In the genomic region with DNA sequence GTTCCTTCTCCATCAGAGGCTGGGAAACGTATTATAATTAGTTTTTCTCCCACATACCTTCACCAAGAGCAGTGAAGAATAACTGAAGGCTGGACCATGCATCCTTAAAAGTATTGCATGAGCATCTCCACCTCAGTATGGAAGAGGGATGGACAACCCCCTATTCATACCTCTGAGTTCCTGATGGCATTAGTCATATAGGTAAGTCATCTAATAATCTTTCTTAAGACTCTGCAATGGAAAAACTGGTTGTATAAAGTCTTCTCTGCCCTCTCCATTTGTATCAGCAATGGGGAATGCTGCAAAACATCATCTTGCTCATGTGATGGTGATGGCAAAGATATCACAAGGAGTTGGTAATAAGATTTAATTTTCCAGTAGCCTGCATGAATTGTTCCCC, we compare ENCODE assay signal across 30 cellular contexts.
"Had no signal": no experiment of that assay in that cellular context is flagged by ENCODE, and none has a peak within 500 bp of the region (broad histone marks: within the 10 kb centered on the region; RNA-seq: fewer than 3 reads in every experiment).

No MANE protein-coding gene starts in this region.

- ATAC-seq: activated CD4-positive, alpha-beta T cell treated with anti-CD3 and anti-CD28 coated beads for 36 hours; activated CD8-positive, alpha-beta memory T cell treated with anti-CD3 and anti-CD28 coated beads, Interleukin-2, amount 10 ng/mL, durations not matched to agents 7 days and 5 days; activated CD8-positive, alpha-beta T cell treated with anti-CD3 and anti-CD28 coated beads, Interleukin-2, amount 10 ng/mL, durations not matched to agents 7 days and 5 days; activated T-helper 17 cell treated with anti-CD3 and anti-CD28 coated beads, Interleukin-2, amount 50 U/mL, for 72 hours; naive thymus-derived CD4-positive, alpha-beta T cell; pancreas; sciatic nerve; stimulated activated effector memory CD8-positive, alpha-beta T cell treated with anti-CD3 and anti-CD28 coated beads, Interleukin-12 subunit alpha, Interleukin-12 subunit beta, amount 100 ng/mL, for 72 hours had no signal

- H3K4me3 ChIP-seq: breast epithelium, pancreas, prostate gland, skin epidermis, suprapubic skin, tibial artery had no signal

- H3K27ac Mint-ChIP-seq: activated CD4-positive, alpha-beta T cell treated with anti-CD3 and anti-CD28 coated beads for 36 hours; activated CD8-positive, alpha-beta memory T cell treated with anti-CD3 and anti-CD28 coated beads, Interleukin-2, amount 10 ng/mL, durations not matched to agents 7 days and 5 days; activated CD8-positive, alpha-beta T cell treated with anti-CD3 and anti-CD28 coated beads, Interleukin-2, amount 10 ng/mL, durations not matched to agents 7 days and 5 days; activated T-helper 17 cell treated with anti-CD3 and anti-CD28 coated beads, Interleukin-2, amount 50 U/mL, for 72 hours; memory B cell had no signal

- H3K27me3 ChIP-seq: breast epithelium, pancreas, suprapubic skin, tibial artery had no signal

- FAIRE-seq: colon, endometrium, keratinocyte, pancreas had no signal

- H3K27me3 Mint-ChIP-seq: activated CD4-positive, alpha-beta T cell treated with anti-CD3 and anti-CD28 coated beads for 36 hours; activated CD8-positive, alpha-beta memory T cell treated with anti-CD3 and anti-CD28 coated beads, Interleukin-2, amount 10 ng/mL, durations not matched to agents 7 days and 5 days; activated T-helper 17 cell treated with anti-CD3 and anti-CD28 coated beads, Interleukin-2, amount 50 U/mL, for 72 hours; memory B cell; naive thymus-derived CD4-positive, alpha-beta T cell had no signal

- DNase-seq: activated CD4-positive, alpha-beta T cell treated with anti-CD3 and anti-CD28 coated beads for 36 hours; activated CD4-positive, CD25-positive, alpha-beta regulatory T cell; activated CD8-positive, alpha-beta memory T cell treated with anti-CD3 and anti-CD28 coated beads, Interleukin-2, amount 10 ng/mL, durations not matched to agents 7 days and 5 days; activated CD8-positive, alpha-beta T cell treated with anti-CD3 and anti-CD28 coated beads, Interleukin-2, amount 10 ng/mL, durations not matched to agents 7 days and 5 days; activated gamma-delta T cell treated with Interleukin-2 at 50 U/mL for 16 hours; activated naive CD4-positive, alpha-beta T cell treated with anti-CD3 and anti-CD28 coated beads, Interleukin-2, amount 50 U/mL, for 16 hours; dermis blood vessel endothelial cell; effector CD4-positive, alpha-beta T cell; erythroblast; head of caudate nucleus; hippocampal formation; midbrain; naive thymus-derived CD4-positive, alpha-beta T cell; nucleus accumbens; pancreas; retina; stimulated activated CD4-positive, alpha-beta T cell treated with anti-CD3 and anti-CD28 coated beads, Interleukin-4, amount 100 ng/mL, for 24 hours; tibial artery had no signal

- H3K4me1 Mint-ChIP-seq: activated CD4-positive, alpha-beta T cell treated with anti-CD3 and anti-CD28 coated beads for 36 hours; activated CD8-positive, alpha-beta memory T cell treated with anti-CD3 and anti-CD28 coated beads, Interleukin-2, amount 10 ng/mL, durations not matched to agents 7 days and 5 days; activated T-helper 17 cell treated with anti-CD3 and anti-CD28 coated beads, Interleukin-2, amount 50 U/mL, for 72 hours; neural crest cell; stimulated activated effector memory CD8-positive, alpha-beta T cell treated with anti-CD3 and anti-CD28 coated beads, Interleukin-12 subunit alpha, Interleukin-12 subunit beta, amount 100 ng/mL, for 72 hours had no signal

- H3K9me3 Mint-ChIP-seq: activated T-helper 17 cell treated with anti-CD3 and anti-CD28 coated beads, Interleukin-2, amount 50 U/mL, for 72 hours; memory B cell; naive thymus-derived CD4-positive, alpha-beta T cell; neural crest cell; stimulated activated effector memory CD8-positive, alpha-beta T cell treated with anti-CD3 and anti-CD28 coated beads, Interleukin-12 subunit alpha, Interleukin-12 subunit beta, amount 100 ng/mL, for 72 hours had no signal

- H3K4me1 ChIP-seq: breast epithelium, pancreas, prostate gland, suprapubic skin, tibial artery had no signal

- H3K27ac ChIP-seq: breast epithelium, pancreas, prostate gland, skin epidermis, suprapubic skin, tibial artery had no signal

- H3K9me3 ChIP-seq: breast epithelium, pancreas, prostate gland, suprapubic skin, tibial artery had no signal

- H3K4me3 Mint-ChIP-seq: activated CD4-positive, alpha-beta T cell treated with anti-CD3 and anti-CD28 coated beads for 36 hours; activated CD8-positive, alpha-beta memory T cell treated with anti-CD3 and anti-CD28 coated beads, Interleukin-2, amount 10 ng/mL, durations not matched to agents 7 days and 5 days; activated CD8-positive, alpha-beta T cell treated with anti-CD3 and anti-CD28 coated beads, Interleukin-2, amount 10 ng/mL, durations not matched to agents 7 days and 5 days; activated T-helper 17 cell treated with anti-CD3 and anti-CD28 coated beads, Interleukin-2, amount 50 U/mL, for 72 hours; memory B cell; naive thymus-derived CD4-positive, alpha-beta T cell; neural crest cell; stimulated activated effector memory CD8-positive, alpha-beta T cell treated with anti-CD3 and anti-CD28 coated beads, Interleukin-12 subunit alpha, Interleukin-12 subunit beta, amount 100 ng/mL, for 72 hours had no signal
